In the genomic region with DNA sequence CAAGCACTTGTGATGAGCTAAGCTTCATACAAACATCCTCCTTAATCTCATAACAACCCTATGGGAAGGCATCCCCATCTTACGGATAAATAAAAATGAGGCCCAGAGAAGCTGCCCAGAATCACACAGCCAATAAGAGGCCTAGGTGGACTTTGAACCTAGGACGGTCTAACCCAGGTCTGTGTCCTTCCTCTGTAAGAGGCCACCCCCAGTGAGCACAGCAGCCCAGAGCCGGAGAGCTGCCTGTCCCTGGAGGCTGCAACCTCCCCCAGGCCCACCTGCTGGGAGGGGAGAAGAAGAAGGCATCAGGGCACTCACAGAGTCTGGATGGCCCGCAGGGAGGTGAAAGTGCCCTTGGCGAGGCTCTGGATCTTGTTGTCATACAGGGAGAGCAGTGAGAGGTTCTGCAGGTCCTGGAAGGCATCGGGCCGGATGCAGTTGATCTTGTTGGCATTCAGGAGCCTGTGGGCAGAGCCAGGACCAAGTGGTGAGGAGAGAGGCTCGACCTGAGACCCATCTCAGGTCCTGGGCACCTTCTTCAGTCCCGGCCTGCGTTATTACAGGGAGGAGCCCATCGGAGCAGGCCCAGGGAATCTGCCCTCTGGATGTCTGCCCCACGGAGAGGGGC, we compare ENCODE assay signal across 1 cellular context.
TF ChIP-seq lines count a peak whose summit lies in the region.

No MANE protein-coding gene starts in this region.

TF ChIP-seq in IMR-90, 13 proteins besides CTCF, POLR2A, EP300 and RAD21 (continued from another document):
- TF ChIP-seq, protein P1, sequence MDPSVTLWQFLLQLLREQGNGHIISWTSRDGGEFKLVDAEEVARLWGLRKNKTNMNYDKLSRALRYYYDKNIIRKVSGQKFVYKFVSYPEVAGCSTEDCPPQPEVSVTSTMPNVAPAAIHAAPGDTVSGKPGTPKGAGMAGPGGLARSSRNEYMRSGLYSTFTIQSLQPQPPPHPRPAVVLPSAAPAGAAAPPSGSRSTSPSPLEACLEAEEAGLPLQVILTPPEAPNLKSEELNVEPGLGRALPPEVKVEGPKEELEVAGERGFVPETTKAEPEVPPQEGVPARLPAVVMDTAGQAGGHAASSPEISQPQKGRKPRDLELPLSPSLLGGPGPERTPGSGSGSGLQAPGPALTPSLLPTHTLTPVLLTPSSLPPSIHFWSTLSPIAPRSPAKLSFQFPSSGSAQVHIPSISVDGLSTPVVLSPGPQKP (IDR thresholded peaks at IDR 0.05; ENCODE audit: borderline replicate concordance, low read depth, low read length): no peak
- TF ChIP-seq RFX5 (IDR thresholded peaks at IDR 0.05; ENCODE audit: low read depth, low read length): no peak
- no peak for TF ChIP-seq SMC3 (IDR thresholded peaks at IDR 0.05; ENCODE audit: low read depth, low read length)
- TF ChIP-seq RCOR1 (IDR thresholded peaks at IDR 0.05; ENCODE audit: insufficient replicate concordance, low read length): no peak
- TF ChIP-seq NFE2L2 (IDR thresholded peaks at IDR 0.05; ENCODE audit: low read depth, low read length): no peak
- no peak for TF ChIP-seq BHLHE40 (IDR thresholded peaks at IDR 0.05; ENCODE audit: low read depth, low read length)
- no peak for TF ChIP-seq FOS (IDR thresholded peaks at IDR 0.05; ENCODE audit: low read depth, low read length)
- no peak for TF ChIP-seq MXI1 (IDR thresholded peaks at IDR 0.05; ENCODE audit: borderline replicate concordance, low read depth, low read length)
- no peak for TF ChIP-seq CHD1 (IDR thresholded peaks at IDR 0.05; ENCODE audit: low read depth, low read length)
- TF ChIP-seq, protein P2, sequence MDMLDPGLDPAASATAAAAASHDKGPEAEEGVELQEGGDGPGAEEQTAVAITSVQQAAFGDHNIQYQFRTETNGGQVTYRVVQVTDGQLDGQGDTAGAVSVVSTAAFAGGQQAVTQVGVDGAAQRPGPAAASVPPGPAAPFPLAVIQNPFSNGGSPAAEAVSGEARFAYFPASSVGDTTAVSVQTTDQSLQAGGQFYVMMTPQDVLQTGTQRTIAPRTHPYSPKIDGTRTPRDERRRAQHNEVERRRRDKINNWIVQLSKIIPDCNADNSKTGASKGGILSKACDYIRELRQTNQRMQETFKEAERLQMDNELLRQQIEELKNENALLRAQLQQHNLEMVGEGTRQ (IDR thresholded peaks at IDR 0.05; ENCODE audit: low read depth, low read length): no peak
